10 cellular contexts compared by ENCODE assay signal in genomic region chr5:11281842-11282241, GRCh38.
"Had no signal": no experiment of that assay in that cellular context is flagged by ENCODE, and none has a peak within 500 bp of the region (broad histone marks: within the 10 kb centered on the region; RNA-seq: fewer than 3 reads in every experiment).

No MANE protein-coding gene starts in this region.

- H3K27ac ChIP-seq: GM23248 had no signal

- H3K27ac Mint-ChIP-seq: H9, HFFc6 had no signal

- H3K4me1 ChIP-seq: HAP-1 had no signal

- H3K36me3 ChIP-seq: HAP-1 had no signal

- ATAC-seq: HCT116 had no signal

- H3K4me3 ChIP-seq: GM23248, HAP-1 had no signal

- DNase-seq: GM23248, GOT3, H7, H9, HCEC 1CT, HFFc6 had no signal

- H3K9me3 ChIP-seq: HAP-1 had no signal

- H3K9ac ChIP-seq: GM23248 had no signal

- H3K4me3 Mint-ChIP-seq: H9, HFFc6 had no signal

- FAIRE-seq: H1, H54 had no signal

- H2AFZ ChIP-seq: GM23248 had no signal
